ENCODE assay signal across 1 cellular context in the genomic region with DNA sequence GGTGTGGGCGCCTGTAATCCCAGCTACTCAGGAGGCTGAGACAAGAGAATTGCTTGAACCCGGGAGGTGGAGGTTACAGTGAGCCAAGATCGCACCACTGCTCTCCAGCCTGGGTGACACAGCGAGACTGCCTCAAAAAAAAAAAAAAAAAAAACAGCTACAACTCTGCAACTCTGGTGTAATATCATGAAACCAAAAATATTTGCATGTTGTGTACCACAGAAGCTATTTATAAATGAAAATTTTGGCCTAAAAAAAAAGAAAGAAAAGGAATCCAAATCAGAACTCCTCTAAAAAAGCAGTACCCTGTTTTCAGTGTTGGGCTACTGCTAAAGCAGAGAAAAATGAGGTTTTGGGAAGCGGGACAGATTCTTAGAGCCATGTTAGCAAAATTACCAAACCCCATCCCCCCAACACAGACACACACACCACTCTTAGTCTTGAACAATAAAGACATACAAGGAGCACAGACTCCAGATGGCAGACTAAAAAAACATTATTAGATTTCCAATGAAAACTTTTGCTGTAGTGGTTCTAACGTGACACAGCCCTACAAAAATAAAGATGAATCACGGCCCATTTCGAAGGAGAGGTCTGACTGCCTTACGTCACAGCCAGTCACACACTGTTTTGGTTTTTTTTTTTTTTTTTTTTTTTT.
TF ChIP-seq lines count a peak whose summit lies in the region.

No MANE protein-coding gene starts in this region.

TF ChIP-seq in GM23338, 12 proteins besides CTCF, POLR2A, EP300 and RAD21 (continued from another document):
- TF ChIP-seq REST (IDR thresholded peaks at IDR 0.05; ENCODE audit: unreplicated experiment), result no peak
- TF ChIP-seq ZNF331 (CRISPR knock-in tag; IDR thresholded peaks at IDR 0.05; ENCODE audit: low read depth), result no peak
- TF ChIP-seq EZH2phosphoT487 (IDR thresholded peaks at IDR 0.05; ENCODE audit: unreplicated experiment), result no peak
- no peak for TF ChIP-seq EZH2 (IDR thresholded peaks at IDR 0.05; ENCODE audit: low read depth, unreplicated experiment)
